Comparison of ENCODE assay signal across 15 cellular contexts in the genomic region with DNA sequence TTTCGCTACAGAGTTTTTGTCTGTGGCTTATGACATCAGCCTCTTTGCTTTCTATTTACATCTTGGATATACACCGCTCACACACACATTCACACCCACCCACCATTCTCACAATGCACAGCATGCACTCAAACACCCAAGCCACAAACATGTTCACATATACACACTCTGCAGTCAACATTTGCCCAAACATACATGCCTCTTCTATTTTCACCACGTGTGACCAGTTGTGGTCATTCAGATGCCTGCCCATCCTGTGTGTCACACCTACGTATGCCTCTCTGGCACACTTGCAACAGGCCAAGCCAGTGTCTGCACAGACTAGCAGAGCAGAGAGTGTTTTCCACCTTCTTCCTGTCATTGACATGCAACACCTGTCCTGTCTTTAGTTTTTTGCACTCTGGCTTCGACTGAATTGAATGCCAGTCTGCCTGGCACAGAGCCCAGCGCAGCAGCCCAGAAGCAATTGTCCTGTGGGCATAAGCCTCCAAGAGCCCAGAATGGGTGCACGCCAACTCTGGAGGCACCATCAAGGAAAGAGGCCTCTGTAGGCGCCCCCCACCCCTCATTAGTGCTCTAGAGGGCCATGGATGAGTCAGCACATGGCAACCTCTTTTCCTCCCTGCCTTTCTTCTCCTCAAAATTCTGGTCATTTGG. TPM values are rescaled to one million over a fixed set of nuclear protein-coding genes. Genes with fewer than 3 reads are reported as not detected.
DNase-seq lines count a peak whose midpoint lies in the region; ATAC-seq and TF ChIP-seq lines count a peak whose summit lies in the region.
"Had no signal": no experiment of that assay in that cellular context is flagged by ENCODE, and none has a peak within 500 bp of the region (broad histone marks: within the 10 kb centered on the region; RNA-seq: fewer than 3 reads in every experiment).

No MANE protein-coding gene starts in this region.

- no peak for TF ChIP-seq POLR2A in suprapubic skin (IDR thresholded peaks at IDR 0.05)

- H3K27me3 ChIP-seq in left ventricle myocardium inferior (ENCODE audit: low read depth) (peaks cover 93% of the 10 kb centered on the region), suprapubic skin (peaks cover 10% of the 10 kb centered on the region)
- H3K27me3 ChIP-seq: ascending aorta; BLaER1 treated with 17β-estradiol and CSF1 and Interleukin-3, amounts not matched to agents 10 nM and 100 nM had no signal

- H3K4me3 ChIP-seq in left ventricle myocardium inferior (no peak overlapping the region), suprapubic skin (no peak overlapping the region), coronary artery (no peak overlapping the region)
- H3K4me3 ChIP-seq: ascending aorta; BLaER1 treated with 17β-estradiol and CSF1 and Interleukin-3, amounts not matched to agents 10 nM and 100 nM had no signal

- H3K27ac ChIP-seq in left ventricle myocardium inferior (replicated peaks), result no peak overlapping the region
- H3K27ac ChIP-seq in suprapubic skin, result no peak overlapping the region
- H3K27ac ChIP-seq in coronary artery, result no peak overlapping the region
- H3K27ac ChIP-seq: ascending aorta; BLaER1 treated with 17β-estradiol and CSF1 and Interleukin-3, amounts not matched to agents 10 nM and 100 nM; epithelial cell of prostate had no signal

- H3K4me3 Mint-ChIP-seq in type B pancreatic cell, result no peak overlapping the region
- H3K4me3 Mint-ChIP-seq: naive B cell had no signal

- intact Hi-C loops in left ventricle myocardium superior (cut with micrococcal nuclease), result no loop called here
- intact Hi-C loops in left ventricle myocardium inferior (cut with micrococcal nuclease), result no loop called here

- WGBS in suprapubic skin, result 62% methylated on average over 8 of the region's 8 CpGs

- TF ChIP-seq CTCF in left ventricle myocardium inferior (IDR thresholded peaks at IDR 0.05; ENCODE audit: borderline replicate concordance) (no peak), type B pancreatic cell (conservative IDR thresholded peaks at IDR 0.05) (no peak), suprapubic skin (IDR thresholded peaks at IDR 0.05) (no peak), coronary artery (IDR thresholded peaks at IDR 0.05) (no peak)

- no peak overlapping the region for H3K27ac Mint-ChIP-seq in type B pancreatic cell
- H3K27ac Mint-ChIP-seq: naive B cell had no signal

- H3K36me3 ChIP-seq in left ventricle myocardium inferior (no peaks in the 10 kb centered on the region), suprapubic skin (no peaks in the 10 kb centered on the region)
- H3K36me3 ChIP-seq: ascending aorta; BLaER1 treated with 17β-estradiol and CSF1 and Interleukin-3, amounts not matched to agents 10 nM and 100 nM had no signal

- no peak for TF ChIP-seq EP300 in suprapubic skin (IDR thresholded peaks at IDR 0.05)

- DNase-seq in left ventricle myocardium superior, result peak; percentile 44
- no peak for DNase-seq in left ventricle myocardium inferior
- DNase-seq in NCI-H345 treated with DMSO at 0.1 percent for 48 hours (lab: John Stamatoyannopoulos, UW; ENCODE audit: unreplicated experiment), result peak; percentile 86
- DNase-seq in globus pallidus (ENCODE audit: low spot score), result peak; percentile 66
- DNase-seq in type B pancreatic cell (ENCODE audit: extremely low spot score, unreplicated experiment), result peak; percentile 51
- DNase-seq in suprapubic skin (ENCODE audit: low spot score in 2 of 2), result no peak
- no peak for DNase-seq in coronary artery (ENCODE audit: low spot score)
- DNase-seq: naive B cell; NCI-H1930; stimulated activated CD4-positive, alpha-beta T cell treated with anti-CD3 and anti-CD28 coated beads, Interleukin-15, amount 100 ng/mL, for 24 hours; stimulated activated naive CD4-positive, alpha-beta T cell had no signal

- no peaks in the 10 kb centered on the region for H3K9me3 Mint-ChIP-seq in type B pancreatic cell
- H3K9me3 Mint-ChIP-seq: naive B cell had no signal

- H3K4me1 ChIP-seq in left ventricle myocardium inferior (no peaks in the 10 kb centered on the region), suprapubic skin (no peaks in the 10 kb centered on the region)
- H3K4me1 ChIP-seq: ascending aorta; BLaER1 treated with 17β-estradiol and CSF1 and Interleukin-3, amounts not matched to agents 10 nM and 100 nM had no signal

- H3K4me1 Mint-ChIP-seq in type B pancreatic cell (ENCODE audit: unreplicated experiment), result peaks cover 14% of the 10 kb centered on the region
- H3K4me1 Mint-ChIP-seq: naive B cell had no signal

- H3K36me3 Mint-ChIP-seq in type B pancreatic cell, result no peaks in the 10 kb centered on the region
- H3K36me3 Mint-ChIP-seq: naive B cell had no signal

- no peak for ATAC-seq in left ventricle myocardium superior
- no peak for ATAC-seq in HG02973 (IDR thresholded peaks at IDR 0.05; ENCODE audit: unreplicated experiment)

- H3K9me3 ChIP-seq in left ventricle myocardium inferior (replicated peaks), result peaks cover 5% of the 10 kb centered on the region
- H3K9me3 ChIP-seq in suprapubic skin, result no peaks in the 10 kb centered on the region
- H3K9me3 ChIP-seq: BLaER1 treated with 17β-estradiol and CSF1 and Interleukin-3, amounts not matched to agents 10 nM and 100 nM had no signal

- peaks cover 23% of the 10 kb centered on the region for H3K27me3 Mint-ChIP-seq in type B pancreatic cell

RNA-seq across cellular contexts. Expression of gene LRRN2, which starts 37.7 kb away (rescaled TPM):
- total RNA-seq in left ventricle myocardium superior (2.3 TPM), left ventricle myocardium inferior (1.4 TPM), type B pancreatic cell (ENCODE audit: low replicate concordance) (3.4 and 19.0 TPM in 2 replicates), suprapubic skin (under 1 TPM; 0.19 to 0.85 (median 0.27) TPM)

Comparison
In these comparisons a context has a peak if more than half of its experiments do, and no peak if none do; other contexts are left out.
1. DNase-seq: peak in left ventricle myocardium superior (single experiment), NCI-H345 treated with DMSO at 0.1 percent for 48 hours (single experiment), globus pallidus (single experiment) and type B pancreatic cell (single experiment); none in left ventricle myocardium inferior (single experiment), suprapubic skin (0 of 2) and coronary artery (single experiment).